In the genomic region with DNA sequence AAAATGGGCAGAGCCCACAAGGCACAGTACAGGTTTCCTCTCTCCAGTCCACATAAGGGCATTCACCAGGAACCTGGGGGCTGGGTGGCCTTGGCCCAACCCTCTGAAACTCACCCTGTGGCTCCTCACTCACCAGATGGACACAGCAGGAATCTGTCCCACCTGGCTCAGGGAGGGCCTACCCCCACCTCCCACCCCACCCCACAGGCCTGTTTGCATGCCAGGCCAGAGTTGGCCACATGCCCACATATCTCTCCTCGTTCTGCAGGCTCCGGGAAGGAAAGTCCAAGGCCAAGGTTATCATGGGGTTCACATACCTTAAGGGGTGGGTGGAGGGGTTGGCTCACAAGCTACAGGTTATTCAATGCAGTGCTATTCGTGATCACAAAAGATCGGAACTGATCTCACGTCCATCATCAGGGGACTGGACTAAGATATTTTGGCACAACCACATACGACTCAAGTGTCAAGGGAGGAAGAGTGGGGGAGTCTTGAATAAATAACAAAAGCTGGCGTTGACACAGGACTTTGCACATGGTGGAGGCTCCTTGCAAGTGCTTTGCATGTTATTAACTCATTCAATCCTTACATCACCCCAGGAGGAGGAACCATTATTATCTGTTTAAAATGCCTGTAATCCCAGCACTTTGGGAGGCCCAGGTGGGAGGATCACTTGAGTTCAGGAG, we compare ENCODE assay signal across 1 cellular context.
TF ChIP-seq lines count a peak whose summit lies in the region.

No MANE protein-coding gene starts in this region.

TF ChIP-seq in HepG2, 621 proteins besides CTCF, POLR2A, EP300 and RAD21 (continued from another document and continues in another):
- TF ChIP-seq ZNF687 (CRISPR knock-in tag; IDR thresholded peaks at IDR 0.05) (peak; percentile 75), FOXA3 (CRISPR knock-in tag; IDR thresholded peaks at IDR 0.05) (peak; percentile 35), ZNF740 (CRISPR knock-in tag; IDR thresholded peaks at IDR 0.05) (peak; percentile 46; the same call in 1 of the 2 replicates), HNRNPH1 (optimal IDR thresholded peaks at IDR 0.05; ENCODE audit: low read depth, low read length) (no peak), ZNF501 (CRISPR knock-in tag; IDR thresholded peaks at IDR 0.05) (peak; percentile 61; the same call in 1 of the 2 replicates), XRCC5 (optimal IDR thresholded peaks at IDR 0.05; ENCODE audit: low read length) (peak; percentile 37), FOXP4 (CRISPR knock-in tag; IDR thresholded peaks at IDR 0.05) (peak; percentile 20; the same call in 1 of the 2 replicates), SRSF1 (optimal IDR thresholded peaks at IDR 0.05; ENCODE audit: low read depth, low read length) (no peak), RXRB (CRISPR knock-in tag; IDR thresholded peaks at IDR 0.05; ENCODE audit: borderline replicate concordance) (peak; percentile 82), IRF9 (CRISPR knock-in tag; IDR thresholded peaks at IDR 0.05; ENCODE audit: borderline replicate concordance) (no peak), MAX (IDR thresholded peaks at IDR 0.05) (peak; percentile 37; the same call in 1 of the 2 replicates), ZNF331 (CRISPR knock-in tag; IDR thresholded peaks at IDR 0.05) (0 out of 2 replicates have a peak, but pooled peaks have one; percentile 9), ZNF652 (CRISPR knock-in tag; IDR thresholded peaks at IDR 0.05; ENCODE audit: borderline replicate concordance, low read depth) (peak; percentile 69; the same call in 1 of the 2 replicates), ZNF770 (CRISPR knock-in tag; IDR thresholded peaks at IDR 0.05) (peak; percentile 65), ZNF280D (CRISPR knock-in tag; IDR thresholded peaks at IDR 0.05) (peak; percentile 92; the same call in 1 of the 2 replicates), HMG20B (CRISPR knock-in tag; conservative IDR thresholded peaks at IDR 0.05) (0 out of 2 replicates have a peak, but pooled peaks have one; percentile 9), ZNF256 (CRISPR knock-in tag; conservative IDR thresholded peaks at IDR 0.05) (no peak), ZMYM3 (CRISPR knock-in tag; IDR thresholded peaks at IDR 0.05) (peak; percentile 56; the same call in 1 of the 2 replicates), SIN3B (IDR thresholded peaks at IDR 0.05; ENCODE audit: low read length) (no peak), ZNF644 (CRISPR knock-in tag; IDR thresholded peaks at IDR 0.05; ENCODE audit: low read depth) (0 out of 2 replicates have a peak, but pooled peaks have one; percentile 35), ZNF557 (CRISPR knock-in tag; IDR thresholded peaks at IDR 0.05) (no peak), TFE3 (CRISPR knock-in tag; IDR thresholded peaks at IDR 0.05) (peak; percentile 53; the same call in 1 of the 2 replicates), SP5 (CRISPR knock-in tag; IDR thresholded peaks at IDR 0.05; ENCODE audit: borderline replicate concordance, low read depth) (0 out of 2 replicates have a peak, but pooled peaks have one; percentile 45), RARA (CRISPR knock-in tag; IDR thresholded peaks at IDR 0.05) (peak; percentile 95), MAZ (IDR thresholded peaks at IDR 0.05; ENCODE audit: borderline replicate concordance, low read depth, low read length) (peak; percentile 84), MAZ (CRISPR knock-in tag; IDR thresholded peaks at IDR 0.05; ENCODE audit: low read depth) (0 out of 2 replicates have a peak, but pooled peaks have one; percentile 25), XBP1 (CRISPR knock-in tag; IDR thresholded peaks at IDR 0.05) (no peak), ZNF629 (CRISPR knock-in tag; conservative IDR thresholded peaks at IDR 0.05) (0 out of 2 replicates have a peak, but pooled peaks have one; percentile 17), MNT (IDR thresholded peaks at IDR 0.05) (no peak), REPIN1 (CRISPR knock-in tag; IDR thresholded peaks at IDR 0.05; ENCODE audit: borderline replicate concordance, low read depth) (no peak), KDM2A (CRISPR knock-in tag; IDR thresholded peaks at IDR 0.05; ENCODE audit: borderline replicate concordance, low read depth) (no peak), SCMH1 (CRISPR knock-in tag; IDR thresholded peaks at IDR 0.05; ENCODE audit: borderline replicate concordance) (no peak), TAF1 (CRISPR knock-in tag; IDR thresholded peaks at IDR 0.05) (0 out of 2 replicates have a peak, but pooled peaks have one; percentile 8), ISL2 (CRISPR knock-in tag; IDR thresholded peaks at IDR 0.05) (0 out of 2 replicates have a peak, but pooled peaks have one; percentile 34), HNRNPLL (IDR thresholded peaks at IDR 0.05; ENCODE audit: low read depth, low read length, poor library complexity, severe bottlenecking) (no peak), TEAD3 (CRISPR knock-in tag; optimal IDR thresholded peaks at IDR 0.05; ENCODE audit: borderline replicate concordance) (peak; percentile 93)
- TF ChIP-seq, protein P1, sequence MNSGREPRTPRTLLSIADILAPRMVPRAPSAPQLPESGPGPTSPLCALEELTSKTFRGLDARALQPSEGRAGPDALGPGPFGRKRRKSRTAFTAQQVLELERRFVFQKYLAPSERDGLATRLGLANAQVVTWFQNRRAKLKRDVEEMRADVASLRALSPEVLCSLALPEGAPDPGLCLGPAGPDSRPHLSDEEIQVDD (CRISPR knock-in tag; IDR thresholded peaks at IDR 0.05; ENCODE audit: borderline replicate concordance), result no peak
- TF ChIP-seq, protein P2, sequence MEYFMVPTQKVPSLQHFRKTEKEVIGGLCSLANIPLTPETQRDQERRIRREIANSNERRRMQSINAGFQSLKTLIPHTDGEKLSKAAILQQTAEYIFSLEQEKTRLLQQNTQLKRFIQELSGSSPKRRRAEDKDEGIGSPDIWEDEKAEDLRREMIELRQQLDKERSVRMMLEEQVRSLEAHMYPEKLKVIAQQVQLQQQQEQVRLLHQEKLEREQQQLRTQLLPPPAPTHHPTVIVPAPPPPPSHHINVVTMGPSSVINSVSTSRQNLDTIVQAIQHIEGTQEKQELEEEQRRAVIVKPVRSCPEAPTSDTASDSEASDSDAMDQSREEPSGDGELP (IDR thresholded peaks at IDR 0.05; ENCODE audit: borderline replicate concordance, low read depth), result peak; percentile 45; the same call in 1 of the 2 replicates
